In the genomic region with DNA sequence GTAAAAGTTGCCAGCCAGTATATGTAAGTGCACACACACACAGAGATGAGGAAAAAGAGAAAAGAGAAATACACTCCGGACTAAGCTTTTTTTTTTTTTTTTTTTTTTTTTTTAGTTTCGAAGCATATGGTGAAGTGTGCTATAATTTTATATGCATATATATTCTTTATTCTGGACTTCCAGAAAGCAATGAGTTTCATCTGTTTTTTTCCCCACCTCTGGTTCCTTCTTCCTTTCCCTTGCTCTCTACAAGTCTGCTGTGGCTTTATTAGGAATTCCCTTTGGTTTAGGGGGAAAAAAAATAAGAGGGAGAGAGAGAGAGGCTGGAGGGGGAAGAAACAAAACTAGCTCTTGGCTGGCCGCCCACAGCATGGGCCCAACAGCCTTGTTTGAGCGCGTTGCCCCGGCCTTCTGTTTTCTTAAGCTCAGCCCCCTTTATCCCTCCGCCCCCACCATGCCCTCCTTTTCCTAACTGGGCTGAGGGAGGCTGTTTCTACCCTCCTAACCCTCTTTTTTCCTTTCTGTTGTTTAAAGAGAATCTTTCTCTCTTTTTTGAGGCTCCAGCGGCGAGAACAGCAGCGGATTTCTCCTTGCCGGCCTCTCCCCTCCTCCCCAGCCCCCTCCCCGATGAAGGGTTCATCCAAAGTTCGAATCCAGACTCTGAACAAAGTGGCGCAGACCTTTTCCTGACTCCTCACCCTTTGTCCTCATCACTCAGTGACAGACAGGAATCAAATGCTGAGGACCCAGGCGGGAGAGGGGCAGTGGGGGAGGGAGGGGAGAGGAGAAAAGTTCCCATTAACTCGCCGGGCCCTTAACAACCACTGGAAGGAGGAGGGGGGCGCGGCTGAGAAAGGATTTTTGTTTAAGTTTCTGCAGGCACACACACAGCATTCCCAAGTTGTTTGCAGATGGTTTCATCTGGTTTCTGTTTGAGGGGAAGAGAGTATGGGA, we compare ENCODE assay signal across 9 cellular contexts. TPM values are rescaled to one million over a fixed set of nuclear protein-coding genes. Genes with fewer than 3 reads are reported as not detected.
DNase-seq lines count a peak whose midpoint lies in the region; ATAC-seq, FAIRE-seq and TF ChIP-seq lines count a peak whose summit lies in the region.
"Had no signal": no experiment of that assay in that cellular context is flagged by ENCODE, and none has a peak within 500 bp of the region (broad histone marks: within the 10 kb centered on the region; RNA-seq: fewer than 3 reads in every experiment).

No MANE protein-coding gene starts in this region.

- H3K4me1 Mint-ChIP-seq in astrocyte (ENCODE audit: low read depth, unreplicated experiment) = peaks cover 64% of the 10 kb centered on the region
- H3K4me1 Mint-ChIP-seq in activated T-cell treated with anti-CD3 and anti-CD28 coated beads, Interleukin-2, amount 50 U/mL, for 24 hours (ENCODE audit: low read depth) = no peaks in the 10 kb centered on the region

- H3K27me3 ChIP-seq in astrocyte (ENCODE audit: insufficient read depth, low read length) = no peaks in the 10 kb centered on the region
- no peaks in the 10 kb centered on the region for H3K27me3 ChIP-seq in smooth muscle cell (ENCODE audit: low read depth)

- H3K79me2 ChIP-seq in astrocyte (ENCODE audit: insufficient read depth, low read length) (no peaks in the 10 kb centered on the region), smooth muscle cell (ENCODE audit: low read depth) (peaks cover 61% of the 10 kb centered on the region)

- peak overlapping the region; percentile 84 for H3K4me2 ChIP-seq in astrocyte (ENCODE audit: low read length)
- peak overlapping the region; percentile 78 for H3K4me2 ChIP-seq in smooth muscle cell

- DNase-seq in HCEC 1CT (peak; percentile 55), astrocyte (ENCODE audit: low read depth) (peak; percentile 84), smooth muscle cell (lab: John Stamatoyannopoulos, UW; ENCODE audit: unreplicated experiment) (peak; percentile 28), NCI-H526 (lab: John Stamatoyannopoulos, UW) (no peak)
- DNase-seq in effector CD4-positive, alpha-beta T cell = no peak
- DNase-seq in activated T-cell treated with anti-CD3 and anti-CD28 coated beads, Interleukin-2, amount 50 U/mL, for 24 hours = no peak
- DNase-seq: small intestine had no signal

- H3K27me3 Mint-ChIP-seq in astrocyte (ENCODE audit: low read depth, unreplicated experiment) = no peaks in the 10 kb centered on the region
- peaks cover 13% of the 10 kb centered on the region for H3K27me3 Mint-ChIP-seq in activated T-cell treated with anti-CD3 and anti-CD28 coated beads, Interleukin-2, amount 50 U/mL, for 24 hours

- H3K36me3 ChIP-seq in astrocyte (ENCODE audit: insufficient read depth, low read length) (peaks cover 2% of the 10 kb centered on the region), smooth muscle cell (ENCODE audit: low read depth) (no peaks in the 10 kb centered on the region)

- TF ChIP-seq CTCF in astrocyte (IDR thresholded peaks at IDR 0.05; ENCODE audit: insufficient read depth, low read depth, low read length) (no peak), smooth muscle cell (IDR thresholded peaks at IDR 0.05; ENCODE audit: borderline replicate concordance, insufficient read depth, poor library complexity, severe bottlenecking) (no peak)

- H3K4me3 Mint-ChIP-seq in astrocyte (ENCODE audit: unreplicated experiment) = peak overlapping the region; percentile 40
- H3K4me3 Mint-ChIP-seq in activated T-cell treated with anti-CD3 and anti-CD28 coated beads, Interleukin-2, amount 50 U/mL, for 24 hours = no peak overlapping the region

- H3K4me3 ChIP-seq in astrocyte (ENCODE audit: insufficient read depth, low read depth, low read length) = peak overlapping the region; percentile 22
- peak overlapping the region; percentile 9; the same call in 1 of the 2 replicates for H3K4me3 ChIP-seq in iPS-18c (ENCODE audit: insufficient read depth, low read depth, low read length)
- peak overlapping the region; percentile 45 for H3K4me3 ChIP-seq in smooth muscle cell

- peaks cover 2% of the 10 kb centered on the region for H3F3A ChIP-seq in smooth muscle cell (ENCODE audit: low read depth)

- H2AFZ ChIP-seq in astrocyte (ENCODE audit: low read depth, low read length) (peak overlapping the region; percentile 56), smooth muscle cell (ENCODE audit: low read depth) (peak overlapping the region; percentile 75)

- H3K27ac ChIP-seq in astrocyte (ENCODE audit: low read depth, low read length) (peak overlapping the region; percentile 44), smooth muscle cell (ENCODE audit: low read depth) (peak overlapping the region; percentile 67)

- H4K20me1 ChIP-seq in astrocyte (ENCODE audit: insufficient read depth, low read length) (peaks cover 5% of the 10 kb centered on the region), smooth muscle cell (ENCODE audit: low read depth) (peaks cover 3% of the 10 kb centered on the region)

- H3K36me3 Mint-ChIP-seq in astrocyte (ENCODE audit: low read depth, unreplicated experiment) = no peaks in the 10 kb centered on the region
- H3K36me3 Mint-ChIP-seq in activated T-cell treated with anti-CD3 and anti-CD28 coated beads, Interleukin-2, amount 50 U/mL, for 24 hours (ENCODE audit: low read depth) = no peaks in the 10 kb centered on the region

- WGBS in smooth muscle cell (ENCODE audit: low lambda C conversion rate) = 12% methylated on average over 17 of the region's 19 CpGs

- peaks cover 1% of the 10 kb centered on the region for H3K9me3 Mint-ChIP-seq in astrocyte (ENCODE audit: unreplicated experiment)
- H3K9me3 Mint-ChIP-seq in activated T-cell treated with anti-CD3 and anti-CD28 coated beads, Interleukin-2, amount 50 U/mL, for 24 hours = no peaks in the 10 kb centered on the region

- H3K4me1 ChIP-seq in astrocyte (ENCODE audit: insufficient read depth, low read length) (peaks cover 19% of the 10 kb centered on the region), smooth muscle cell (ENCODE audit: low read depth) (peaks cover 61% of the 10 kb centered on the region)

- FAIRE-seq in astrocyte (lab: Jason Lieb, UNC) = no peak
- FAIRE-seq: small intestine had no signal

- H3K9ac ChIP-seq in astrocyte (ENCODE audit: low read length) (peak overlapping the region; percentile 68), smooth muscle cell (ENCODE audit: low read depth) (peak overlapping the region; percentile 36)

- no peaks in the 10 kb centered on the region for H3K9me3 ChIP-seq in astrocyte (ENCODE audit: insufficient read depth, low read depth, low read length)
- no peaks in the 10 kb centered on the region for H3K9me3 ChIP-seq in iPS-18c (ENCODE audit: control insufficient read depth, insufficient read depth, low read length)
- H3K9me3 ChIP-seq in smooth muscle cell (replicated peaks; ENCODE audit: low read depth) = no peaks in the 10 kb centered on the region

- peak overlapping the region; percentile 92 for H3K27ac Mint-ChIP-seq in astrocyte (ENCODE audit: unreplicated experiment)
- no peak overlapping the region for H3K27ac Mint-ChIP-seq in activated T-cell treated with anti-CD3 and anti-CD28 coated beads, Interleukin-2, amount 50 U/mL, for 24 hours

- ATAC-seq in GM18858 (IDR thresholded peaks at IDR 0.05; ENCODE audit: unreplicated experiment) = no peak

RNA-seq across cellular contexts. Expression of gene PBX1, which starts 29.7 kb away (rescaled TPM):
- total RNA-seq in astrocyte (34.2 and 37.2 TPM in 2 replicates), smooth muscle cell (53.4 and 70.8 TPM in 2 replicates)
- 8.1 and 16.1 TPM in 2 replicates for polyA plus RNA-seq in smooth muscle cell

Comparison
In these comparisons a context has a peak if more than half of its experiments do, and no peak if none do; other contexts are left out.
1. DNase-seq: peak in HCEC 1CT (single experiment), astrocyte (single experiment) and smooth muscle cell (single experiment); none in effector CD4-positive, alpha-beta T cell (single experiment), NCI-H526 (0 of 2) and activated T-cell treated with anti-CD3 and anti-CD28 coated beads, Interleukin-2, amount 50 U/mL, for 24 hours (single experiment).
2. Peak in every context shown above with its lines, with median percentiles within 50 percentile points of each other: H3K4me3 ChIP-seq.